ENCODE assay signal across 11 cellular contexts in genomic region chr6:42281016-42281533, GRCh38.
DNase-seq lines count a peak whose midpoint lies in the region; ATAC-seq and TF ChIP-seq lines count a peak whose summit lies in the region.
"Had no signal": no experiment of that assay in that cellular context is flagged by ENCODE, and none has a peak within 500 bp of the region (broad histone marks: within the 10 kb centered on the region; RNA-seq: fewer than 3 reads in every experiment).

No MANE protein-coding gene starts in this region.

- no peaks in the 10 kb centered on the region for H3K27me3 ChIP-seq in IMR-90 (ENCODE audit: control insufficient read depth, insufficient read depth, low read length)
- no peaks in the 10 kb centered on the region for H3K27me3 ChIP-seq in naive thymus-derived CD4-positive, alpha-beta T cell (ENCODE audit: control insufficient read depth in 2 of 2, insufficient read depth in 2 of 2, low read length in 2 of 2)

- peak overlapping the region; percentile 82 for H3K4ac ChIP-seq in IMR-90 (ENCODE audit: low read depth, low read length)

- POLR2A ChIA-PET in IMR-90 (lab: Charles Lee; ENCODE audit: unreplicated experiment), result no interaction called here
- POLR2A ChIA-PET in naive thymus-derived CD4-positive, alpha-beta T cell (lab: Charles Lee), result interaction anchor here (0.8 kb wide), 1 partner anchor 561 kb away, joined by 3 read pairs; no protein-coding TSS in a partner anchor

- peaks cover 35% of the 10 kb centered on the region for H3K9me1 ChIP-seq in IMR-90 (ENCODE audit: insufficient read depth, low read length)

- H3K4me3 Mint-ChIP-seq in T-helper 2 cell treated with Interferon-gamma antibody and Interleukin-4, amounts not matched to agents 5 μg/mL and 100 μg/mL, for 36 hours, result peak overlapping the region; percentile 7
- peak overlapping the region; percentile 72 for H3K4me3 Mint-ChIP-seq in activated T-helper 17 cell treated with anti-CD3 and anti-CD28 coated beads, Interleukin-2, amount 50 U/mL, for 72 hours
- peak overlapping the region in 6 of 10 donors; percentile 3 to 53 (median 46) for H3K4me3 Mint-ChIP-seq in naive thymus-derived CD4-positive, alpha-beta T cell

- no peak overlapping the region for H3K9ac ChIP-seq in IMR-90 (ENCODE audit: low read depth, low read length)

- H4K5ac ChIP-seq in IMR-90 (ENCODE audit: low read depth, low read length), result peak overlapping the region; percentile 73

- H3K36me3 ChIP-seq in IMR-90 (ENCODE audit: control insufficient read depth, insufficient read depth, low read length), result peaks cover 4% of the 10 kb centered on the region
- peaks cover 0 to 10% (median 0%) of the 10 kb centered on the region in 3 experiments for H3K36me3 ChIP-seq in naive thymus-derived CD4-positive, alpha-beta T cell (ENCODE audit: control insufficient read depth in 2 of 3, insufficient read depth in 3 of 3, low read length in 3 of 3)

- peak overlapping the region; percentile 73; the same call in 1 of the 2 replicates for H2BK20ac ChIP-seq in IMR-90 (ENCODE audit: low read depth, low read length)

- H2AK9ac ChIP-seq in IMR-90 (replicated peaks; ENCODE audit: low read depth, low read length, poor library complexity), result no peak overlapping the region

- no peak for TF ChIP-seq POLR2A in IMR-90 (IDR thresholded peaks at IDR 0.05; ENCODE audit: low read depth, low read length)

- no TSS peak for BruUV-seq in IMR-90 (replicated peaks; lab: Mats Ljungman, UMichigan)

- peak overlapping the region; percentile 70 for H2BK120ac ChIP-seq in IMR-90 (ENCODE audit: low read depth, low read length)

- H2BK15ac ChIP-seq in IMR-90 (ENCODE audit: low read depth, low read length), result 0 out of 3 replicates have a peak overlapping the region, but pooled peaks have one; percentile 63

- ATAC-seq in IMR-90 (ENCODE audit: low read depth) (no peak), HG03159 (IDR thresholded peaks at IDR 0.05; ENCODE audit: unreplicated experiment) (no peak)
- no peak for ATAC-seq in activated T-helper 17 cell treated with anti-CD3 and anti-CD28 coated beads, Interleukin-2, amount 50 U/mL, for 72 hours (replicated peaks)
- no peak for ATAC-seq in naive thymus-derived CD4-positive, alpha-beta T cell

- no peak overlapping the region for H3K4me3 ChIP-seq in IMR-90 (ENCODE audit: insufficient read depth, low read depth, low read length)
- H3K4me3 ChIP-seq in naive thymus-derived CD4-positive, alpha-beta T cell (ENCODE audit: low read length), result no peak overlapping the region

- TF ChIP-seq CTCF in IMR-90 (conservative IDR thresholded peaks at IDR 0.05; ENCODE audit: low read depth, low read length), result no peak

- H4K8ac ChIP-seq in IMR-90 (ENCODE audit: low read depth in 2 of 2, low read length in 2 of 2), result peak overlapping the region; percentile 62 to 93; a peak in 3 of 4 replicates

- peaks cover 34% of the 10 kb centered on the region for H3K4me1 ChIP-seq in IMR-90 (ENCODE audit: control insufficient read depth, insufficient read depth, low read length)
- H3K4me1 ChIP-seq in naive thymus-derived CD4-positive, alpha-beta T cell (ENCODE audit: control insufficient read depth in 2 of 2, insufficient read depth in 2 of 2, low read length in 2 of 2), result peaks cover 43 to 48% of the 10 kb centered on the region in 2 donors

- no peak overlapping the region for H2AFZ ChIP-seq in IMR-90 (replicated peaks; ENCODE audit: low read length, poor library complexity)

- H2BK5ac ChIP-seq in IMR-90 (ENCODE audit: low read depth, low read length, poor library complexity, severe bottlenecking), result peak overlapping the region; percentile 5

- CTCF ChIA-PET in IMR-90 (lab: Yijun Ruan, JAX), result no interaction called here
- CTCF ChIA-PET in naive thymus-derived CD4-positive, alpha-beta T cell (lab: Charles Lee), result interaction anchor here (0.9 to 1.2 kb wide), 2 partner anchors 267 to 863 kb away, joined by 3 to 5 read pairs; no protein-coding TSS in a partner anchor

- peak overlapping the region; percentile 13; the same call in 1 of the 2 replicates for H3K27ac ChIP-seq in IMR-90 (ENCODE audit: insufficient read depth, low read length)
- H3K27ac ChIP-seq in naive thymus-derived CD4-positive, alpha-beta T cell (ENCODE audit: low read depth, low read length), result no peak overlapping the region

- dilution Hi-C loops in IMR-90 (cut with HindIII; ENCODE audit: low sequenced_read_pairs, unreplicated experiment), result no loop called here

- H3K9me3 Mint-ChIP-seq in T-helper 2 cell treated with Interferon-gamma antibody and Interleukin-4, amounts not matched to agents 5 μg/mL and 100 μg/mL, for 36 hours, result no peaks in the 10 kb centered on the region
- no peaks in the 10 kb centered on the region for H3K9me3 Mint-ChIP-seq in activated T-helper 17 cell treated with anti-CD3 and anti-CD28 coated beads, Interleukin-2, amount 50 U/mL, for 72 hours
- peaks cover 0 to 13% (median 0%) of the 10 kb centered on the region in 11 donors for H3K9me3 Mint-ChIP-seq in naive thymus-derived CD4-positive, alpha-beta T cell

- intact Hi-C loops in IMR-90 (cut with micrococcal nuclease), result loop anchor here (5.0 kb wide), 1 partner anchor 171 kb away; the partner anchor contains the start of gene TRERF1
- intact Hi-C loops in naive thymus-derived CD4-positive, alpha-beta T cell (cut with micrococcal nuclease), result no loop called here

- no peak overlapping the region for H3K4me2 ChIP-seq in IMR-90 (ENCODE audit: low read depth, low read length)

- peak overlapping the region; percentile 82; the same call in 1 of the 2 replicates for H3K23ac ChIP-seq in IMR-90 (ENCODE audit: low read depth, low read length)

- in situ Hi-C loops in IMR-90 (cut with MboI; ENCODE audit: low sequenced_read_pairs), result no loop called here

- no peaks in the 10 kb centered on the region; the same call in 1 of the 2 replicates for H3K9me3 ChIP-seq in IMR-90 (ENCODE audit: control insufficient read depth, insufficient read depth, low read length)
- no peaks in the 10 kb centered on the region for H3K9me3 ChIP-seq in naive thymus-derived CD4-positive, alpha-beta T cell (ENCODE audit: control insufficient read depth in 2 of 3, low read length in 3 of 3)

- H4K20me1 ChIP-seq in IMR-90 (ENCODE audit: insufficient read depth, low read length), result no peaks in the 10 kb centered on the region

- peak overlapping the region; percentile 33; the same call in 1 of the 2 replicates for H2AK5ac ChIP-seq in IMR-90 (ENCODE audit: low read depth, low read length)

- no peak for DNase-seq in T-helper 2 cell treated with Interferon-gamma antibody and Interleukin-4, amounts not matched to agents 5 μg/mL and 100 μg/mL, for 36 hours (ENCODE audit: low spot score)
- DNase-seq in T-helper 2 cell, result no peak
- no peak for DNase-seq in IMR-90
- DNase-seq in naive thymus-derived CD4-positive, alpha-beta T cell, result no peak
- DNase-seq in SKM-1 treated with dmso at 0.1 percent for 144 hours (lab: John Stamatoyannopoulos, UW; ENCODE audit: unreplicated experiment), result no peak
- DNase-seq in DMS114 treated with DMSO at 0.1 percent for 48 hours (lab: John Stamatoyannopoulos, UW; ENCODE audit: unreplicated experiment), result no peak
- DNase-seq: erythroblast, hippocampal formation, NCI-H526 treated with DMSO at 0.1 percent for 48 hours had no signal

- H3K27me3 Mint-ChIP-seq in T-helper 2 cell treated with Interferon-gamma antibody and Interleukin-4, amounts not matched to agents 5 μg/mL and 100 μg/mL, for 36 hours (ENCODE audit: low read depth), result no peaks in the 10 kb centered on the region
- H3K27me3 Mint-ChIP-seq in activated T-helper 17 cell treated with anti-CD3 and anti-CD28 coated beads, Interleukin-2, amount 50 U/mL, for 72 hours, result no peaks in the 10 kb centered on the region
- no peaks in the 10 kb centered on the region for H3K27me3 Mint-ChIP-seq in naive thymus-derived CD4-positive, alpha-beta T cell

- H3K18ac ChIP-seq in IMR-90 (ENCODE audit: low read depth, low read length), result peak overlapping the region; percentile 38

- H3K27ac Mint-ChIP-seq in T-helper 2 cell treated with Interferon-gamma antibody and Interleukin-4, amounts not matched to agents 5 μg/mL and 100 μg/mL, for 36 hours, result peak overlapping the region; percentile 39
- peak overlapping the region; percentile 87 for H3K27ac Mint-ChIP-seq in activated T-helper 17 cell treated with anti-CD3 and anti-CD28 coated beads, Interleukin-2, amount 50 U/mL, for 72 hours
- peak overlapping the region in 8 of 9 donors; percentile 10 to 91 (median 76) for H3K27ac Mint-ChIP-seq in naive thymus-derived CD4-positive, alpha-beta T cell

- H3K56ac ChIP-seq in IMR-90 (ENCODE audit: extremely low read depth, insufficient read depth, low read length), result no peak overlapping the region

- peaks cover 34% of the 10 kb centered on the region for H3K4me1 Mint-ChIP-seq in T-helper 2 cell treated with Interferon-gamma antibody and Interleukin-4, amounts not matched to agents 5 μg/mL and 100 μg/mL, for 36 hours (ENCODE audit: low read depth)
- H3K4me1 Mint-ChIP-seq in activated T-helper 17 cell treated with anti-CD3 and anti-CD28 coated beads, Interleukin-2, amount 50 U/mL, for 72 hours, result peaks cover 33% of the 10 kb centered on the region
- H3K4me1 Mint-ChIP-seq in naive thymus-derived CD4-positive, alpha-beta T cell, result peaks cover 36 to 66% (median 58%) of the 10 kb centered on the region in 7 donors

- H4K91ac ChIP-seq in IMR-90 (ENCODE audit: insufficient read depth, low read depth, low read length), result peak overlapping the region; percentile 87

- peak overlapping the region; percentile 57 for H3K14ac ChIP-seq in IMR-90 (replicated peaks; ENCODE audit: low read depth, low read length)

- 80% methylated on average over 1 of the region's 4 CpGs; no CpG with 5 or more reads in 1 of the 2 experiments for WGBS in IMR-90 (ENCODE audit: extremely low coverage in 2 of 2, insufficient read length in 1 of 2), 2 experiments

- no peak for TF ChIP-seq RAD21 in IMR-90 (IDR thresholded peaks at IDR 0.05; ENCODE audit: low read length)

- H3K36me3 Mint-ChIP-seq in T-helper 2 cell treated with Interferon-gamma antibody and Interleukin-4, amounts not matched to agents 5 μg/mL and 100 μg/mL, for 36 hours (ENCODE audit: low read depth), result peaks cover 2% of the 10 kb centered on the region
- H3K36me3 Mint-ChIP-seq in activated T-helper 17 cell treated with anti-CD3 and anti-CD28 coated beads, Interleukin-2, amount 50 U/mL, for 72 hours (ENCODE audit: low read depth), result no peaks in the 10 kb centered on the region
- H3K36me3 Mint-ChIP-seq in naive thymus-derived CD4-positive, alpha-beta T cell, result peaks cover 0 to 18% (median 14%) of the 10 kb centered on the region in 5 donors

- H3K79me1 ChIP-seq in IMR-90 (ENCODE audit: low read depth in 1 of 2, low read length in 2 of 2), result peaks cover 54 to 78% of the 10 kb centered on the region in 2 experiments

TF ChIP-seq in IMR-90, 13 proteins besides CTCF, POLR2A, EP300 and RAD21 (continues in another document):
- no peak for TF ChIP-seq FOS (IDR thresholded peaks at IDR 0.05; ENCODE audit: low read depth, low read length)
- no peak for TF ChIP-seq MAFK (IDR thresholded peaks at IDR 0.05; ENCODE audit: low read depth, low read length)
- no peak for TF ChIP-seq MAZ (IDR thresholded peaks at IDR 0.05; ENCODE audit: borderline replicate concordance, low read depth, low read length)

Comparison
In these comparisons a context has a peak if more than half of its experiments do, and no peak if none do; other contexts are left out.
1. H3K4me3 Mint-ChIP-seq: peak in every context shown above with its lines; median percentile 72 in activated T-helper 17 cell treated with anti-CD3 and anti-CD28 coated beads, Interleukin-2, amount 50 U/mL, for 72 hours; 46 in naive thymus-derived CD4-positive, alpha-beta T cell; 7 in T-helper 2 cell treated with Interferon-gamma antibody and Interleukin-4, amounts not matched to agents 5 μg/mL and 100 μg/mL, for 36 hours.